ENCODE assay signal across 22 cellular contexts in the genomic region with DNA sequence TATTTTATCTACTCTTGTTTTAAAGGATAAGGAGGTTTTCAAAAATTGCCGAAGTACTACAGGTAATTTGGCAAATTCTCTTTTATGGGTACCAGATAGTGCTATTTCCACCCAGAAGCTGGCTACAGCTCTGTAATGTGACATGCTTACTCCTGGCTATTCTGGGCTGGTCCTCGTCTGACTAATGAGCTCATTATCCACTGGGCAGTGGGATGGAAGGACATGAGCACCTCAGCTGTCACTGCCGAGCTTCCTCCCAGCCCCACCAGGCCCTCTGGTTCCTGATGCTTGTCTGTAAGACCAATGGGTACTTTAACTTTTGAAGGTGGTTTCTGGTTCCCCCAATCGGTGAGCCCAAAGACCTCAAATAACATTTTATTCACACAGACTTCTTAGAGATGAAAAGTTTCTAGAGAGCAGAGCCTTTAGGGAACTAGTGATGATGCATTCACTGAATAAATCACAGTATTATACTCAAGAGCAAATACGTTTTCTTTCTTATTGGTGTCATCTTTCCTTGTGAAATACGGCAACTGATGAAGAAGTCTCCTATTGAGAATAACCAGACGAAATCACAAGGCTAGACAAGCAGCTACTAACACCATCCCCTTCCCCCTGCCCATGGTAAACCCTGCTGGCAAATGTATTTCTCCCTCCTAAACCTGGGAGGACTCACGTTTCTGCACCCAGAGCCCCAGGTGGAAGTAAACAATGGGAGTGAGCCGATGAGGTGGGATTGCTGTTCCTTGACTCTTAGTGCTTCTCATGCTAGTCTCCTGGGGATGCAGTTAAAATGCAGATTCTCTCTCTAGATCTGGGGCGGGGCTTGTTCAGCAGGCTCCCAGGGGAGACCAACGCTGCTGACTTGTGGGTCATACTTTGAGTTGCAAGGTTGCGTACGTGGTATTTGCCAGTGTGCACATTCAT.
DNase-seq lines count a peak whose midpoint lies in the region; FAIRE-seq and TF ChIP-seq lines count a peak whose summit lies in the region.
"Had no signal": no experiment of that assay in that cellular context is flagged by ENCODE, and none has a peak within 500 bp of the region (broad histone marks: within the 10 kb centered on the region; RNA-seq: fewer than 3 reads in every experiment).

No MANE protein-coding gene starts in this region.

- no peak for TF ChIP-seq POLR2A in stomach (IDR thresholded peaks at IDR 0.05)

- H3K4me1 ChIP-seq in HEK293 (ENCODE audit: control insufficient read depth, insufficient read depth, low read length) (peaks cover 27% of the 10 kb centered on the region), iPS-20b (ENCODE audit: insufficient read depth, low read length) (peaks cover 20% of the 10 kb centered on the region; the same call in 1 of the 2 replicates), stomach (peaks cover 15 to 36% (median 26%) of the 10 kb centered on the region in 4 donors)

- TF ChIP-seq CTCF in HEK293 (tag by site-specific recombination; IDR thresholded peaks at IDR 0.05) (no peak), bronchial epithelial cell (IDR thresholded peaks at IDR 0.05; ENCODE audit: insufficient read depth, low read length, severe bottlenecking) (no peak), stomach (IDR thresholded peaks at IDR 0.05) (no peak)

- POLR2A ChIA-PET in HEK293 (lab: Yijun Ruan, JAX) = no interaction called here

- DNase-seq in bronchial epithelial cell (ENCODE audit: low read depth) (no peak), stomach (no peak), posterior cingulate gyrus (no peak)
- no peak for DNase-seq in activated CD8-positive, alpha-beta memory T cell treated with anti-CD3 and anti-CD28 coated beads for 24 hours
- no peak for DNase-seq in activated naive CD4-positive, alpha-beta T cell treated with anti-CD3 and anti-CD28 coated beads, Interleukin-2, amount 10 ng/mL, durations not matched to agents 7 days and 5 days
- DNase-seq: activated CD4-positive, alpha-beta T cell treated with anti-CD3 and anti-CD28 coated beads for 48 hours; activated CD8-positive, alpha-beta memory T cell treated with anti-CD3 and anti-CD28 coated beads, Interleukin-2, amount 50 U/mL, for 4 hours; activated effector memory CD4-positive, alpha-beta T cell treated with Interleukin-2 at 50 U/mL for 16 hours; CD8-positive, alpha-beta T cell; dermis blood vessel endothelial cell; DMS79; immature natural killer cell; IMR-90; lower lobe of right lung; natural killer cell; NCI-H187; T-cell had no signal

- CTCF ChIA-PET in HEK293 (lab: Yijun Ruan, JAX) = no interaction called here
- CTCF ChIA-PET in activated naive CD4-positive, alpha-beta T cell treated with anti-CD3 and anti-CD28 coated beads, Interleukin-2, amount 10 ng/mL, durations not matched to agents 7 days and 5 days (lab: Charles Lee) = no interaction called here

- H3K4me1 Mint-ChIP-seq in activated naive CD4-positive, alpha-beta T cell treated with anti-CD3 and anti-CD28 coated beads, Interleukin-2, amount 10 ng/mL, durations not matched to agents 7 days and 5 days = peaks cover 7% of the 10 kb centered on the region

- no peak overlapping the region for H3K4me3 Mint-ChIP-seq in activated naive CD4-positive, alpha-beta T cell treated with anti-CD3 and anti-CD28 coated beads, Interleukin-2, amount 10 ng/mL, durations not matched to agents 7 days and 5 days
- H3K4me3 Mint-ChIP-seq: CD8-positive, alpha-beta T cell; immature natural killer cell; natural killer cell had no signal

- intact Hi-C loops in stomach (cut with DNase I; ENCODE audit: low total_unique reads) = no loop called here
- intact Hi-C loops in posterior cingulate gyrus (cut with DNase I) = no loop called here

- H3K9me3 Mint-ChIP-seq in activated naive CD4-positive, alpha-beta T cell treated with anti-CD3 and anti-CD28 coated beads, Interleukin-2, amount 10 ng/mL, durations not matched to agents 7 days and 5 days = no peaks in the 10 kb centered on the region
- H3K9me3 Mint-ChIP-seq: CD8-positive, alpha-beta T cell; immature natural killer cell; natural killer cell; T-cell had no signal

- 63 to 75% (median 73%) methylated on average over 13 of the region's 13 CpGs for WGBS in stomach, 5 donors

- H3K36me3 ChIP-seq in HEK293 (ENCODE audit: control insufficient read depth in 2 of 2, insufficient read depth in 1 of 2, low read length in 2 of 2) = no peaks in the 10 kb centered on the region
- no peaks in the 10 kb centered on the region for H3K36me3 ChIP-seq in bronchial epithelial cell (ENCODE audit: control insufficient read depth, insufficient read depth, low read length)
- H3K36me3 ChIP-seq in iPS-20b (ENCODE audit: insufficient read depth, low read depth, low read length) = no peaks in the 10 kb centered on the region
- no peaks in the 10 kb centered on the region for H3K36me3 ChIP-seq in stomach
- H3K36me3 ChIP-seq: lower lobe of right lung, MG63 had no signal

- H3K9ac ChIP-seq in iPS-20b (ENCODE audit: low read depth, low read length) = no peak overlapping the region

- H3K27me3 ChIP-seq in bronchial epithelial cell (ENCODE audit: control insufficient read depth, insufficient read depth, low read length) = no peaks in the 10 kb centered on the region
- H3K27me3 ChIP-seq in iPS-20b (ENCODE audit: insufficient read depth, low read length) = no peaks in the 10 kb centered on the region
- no peaks in the 10 kb centered on the region for H3K27me3 ChIP-seq in stomach
- H3K27me3 ChIP-seq: MG63 had no signal

- H3K27ac Mint-ChIP-seq in activated naive CD4-positive, alpha-beta T cell treated with anti-CD3 and anti-CD28 coated beads, Interleukin-2, amount 10 ng/mL, durations not matched to agents 7 days and 5 days = no peak overlapping the region
- H3K27ac Mint-ChIP-seq: CD8-positive, alpha-beta T cell; immature natural killer cell; natural killer cell; T-cell had no signal

- H3K36me3 Mint-ChIP-seq in activated naive CD4-positive, alpha-beta T cell treated with anti-CD3 and anti-CD28 coated beads, Interleukin-2, amount 10 ng/mL, durations not matched to agents 7 days and 5 days = no peaks in the 10 kb centered on the region
- H3K36me3 Mint-ChIP-seq: CD8-positive, alpha-beta T cell; natural killer cell; T-cell had no signal

- TF ChIP-seq EP300 in stomach (IDR thresholded peaks at IDR 0.05) = no peak

- H3K4me3 ChIP-seq in HEK293 (ENCODE audit: low read depth, low read length) = no peak overlapping the region
- H3K4me3 ChIP-seq in bronchial epithelial cell (ENCODE audit: low read depth, low read length) = no peak overlapping the region
- 0 out of 2 replicates have a peak overlapping the region, but pooled peaks have one; percentile 1 for H3K4me3 ChIP-seq in iPS-20b (ENCODE audit: low read length)
- no peak overlapping the region for H3K4me3 ChIP-seq in stomach
- H3K4me3 ChIP-seq: lower lobe of right lung, MG63 had no signal

- no peaks in the 10 kb centered on the region for H3K9me3 ChIP-seq in HEK293 (ENCODE audit: control insufficient read depth, insufficient read depth, low read depth, low read length)
- H3K9me3 ChIP-seq in iPS-20b (ENCODE audit: insufficient read depth, low read depth, low read length) = no peaks in the 10 kb centered on the region
- no peaks in the 10 kb centered on the region for H3K9me3 ChIP-seq in stomach
- H3K9me3 ChIP-seq: lower lobe of right lung, MG63 had no signal

- H3K27ac ChIP-seq in HEK293 (ENCODE audit: extremely low read depth, low read depth, low read length) (no peak overlapping the region), iPS-20b (ENCODE audit: low read length) (no peak overlapping the region), stomach (peak overlapping the region in 3 of 5 donors; percentile 1 to 76 (median 4))
- H3K27ac ChIP-seq: HL-60, lower lobe of right lung had no signal

- FAIRE-seq in bronchial epithelial cell (lab: Jason Lieb, UNC) = peak; percentile 28
- FAIRE-seq: frontal cortex had no signal

- peaks cover 41% of the 10 kb centered on the region for H3K27me3 Mint-ChIP-seq in activated naive CD4-positive, alpha-beta T cell treated with anti-CD3 and anti-CD28 coated beads, Interleukin-2, amount 10 ng/mL, durations not matched to agents 7 days and 5 days

TF ChIP-seq in HEK293, 187 proteins besides CTCF, POLR2A, EP300 and RAD21 (continues in another document):
- TF ChIP-seq PRDM2 (tag by site-specific recombination; IDR thresholded peaks at IDR 0.05; ENCODE audit: borderline replicate concordance) = no peak

Comparison
In these comparisons a context has a peak if more than half of its experiments do, and no peak if none do; other contexts are left out.
1. H3K27ac ChIP-seq: peak in stomach (3 of 5); none in HEK293 (single experiment) and iPS-20b (single experiment).